ENCODE assay signal across 16 cellular contexts in the genomic region with DNA sequence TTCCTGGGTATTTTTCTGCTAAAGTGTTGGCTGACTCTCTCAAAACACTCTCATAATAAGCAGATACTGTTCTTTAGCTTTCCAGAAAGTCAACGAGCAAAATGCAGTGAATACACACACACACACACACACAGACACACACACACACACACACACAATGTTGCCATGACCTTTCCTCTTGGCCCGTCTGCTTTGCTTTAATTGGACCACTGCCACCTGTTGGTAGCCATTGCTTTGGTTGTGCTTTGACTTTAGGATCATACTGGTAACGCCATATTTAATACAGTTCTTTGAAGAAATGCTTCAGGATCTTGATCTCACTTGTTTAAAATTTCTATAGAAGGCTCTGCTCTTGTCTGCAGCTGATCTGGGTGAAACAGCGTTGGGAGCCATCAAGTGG. TPM values are rescaled to one million over a fixed set of nuclear protein-coding genes. Genes with fewer than 3 reads are reported as not detected.
DNase-seq lines count a peak whose midpoint lies in the region; ATAC-seq and TF ChIP-seq lines count a peak whose summit lies in the region.
"Had no signal": no experiment of that assay in that cellular context is flagged by ENCODE, and none has a peak within 500 bp of the region (broad histone marks: within the 10 kb centered on the region; RNA-seq: fewer than 3 reads in every experiment).

No MANE protein-coding gene starts in this region.

- no peak for TF ChIP-seq POLR2A in HCT116 (IDR thresholded peaks at IDR 0.05; ENCODE audit: borderline replicate concordance, extremely low read depth, insufficient read depth, insufficient read length)

- H2BK120ac ChIP-seq in mesendoderm (ENCODE audit: low read depth, low read length) = no peak overlapping the region

- WGBS in mesendoderm (ENCODE audit: extremely low coverage, insufficient coverage, low lambda C conversion rate) = no CpG with 5 or more reads among the region's 4 CpGs

- in situ Hi-C loops in SK-MEL-5 (cut with HindIII; ENCODE audit: low pct_unique_long_range_greater_than_20kb, low sequenced_read_pairs) = no loop called here

- no peak overlapping the region for H3K4ac ChIP-seq in mesendoderm (ENCODE audit: low read depth, low read length)

- no peak overlapping the region for H3K4me3 Mint-ChIP-seq in activated CD4-positive, alpha-beta memory T cell treated with anti-CD3 and anti-CD28 coated beads for 36 hours
- H3K4me3 Mint-ChIP-seq in activated CD4-positive, alpha-beta memory T cell treated with anti-CD3 and anti-CD28 coated beads, Interleukin-2, amount 10 ng/mL, durations not matched to agents 7 days and 5 days = no peak overlapping the region
- H3K4me3 Mint-ChIP-seq: naive thymus-derived CD4-positive, alpha-beta T cell had no signal

- H3K27me3 Mint-ChIP-seq in activated CD4-positive, alpha-beta memory T cell treated with anti-CD3 and anti-CD28 coated beads for 36 hours = no peaks in the 10 kb centered on the region
- H3K27me3 Mint-ChIP-seq in activated CD4-positive, alpha-beta memory T cell treated with anti-CD3 and anti-CD28 coated beads, Interleukin-2, amount 10 ng/mL, durations not matched to agents 7 days and 5 days = no peaks in the 10 kb centered on the region

- H2BK5ac ChIP-seq in mesendoderm (ENCODE audit: low read length) = no peak overlapping the region

- no peak overlapping the region for H4K5ac ChIP-seq in mesendoderm (ENCODE audit: low read length)

- no peak overlapping the region for H2AK5ac ChIP-seq in mesendoderm (ENCODE audit: low read length)

- no peaks in the 10 kb centered on the region for H4K20me1 ChIP-seq in HCT116 (ENCODE audit: insufficient read depth)

- H3K4me1 ChIP-seq in HCT116 (ENCODE audit: control insufficient read depth in 1 of 2, insufficient read depth in 2 of 2, low read length in 2 of 2) = peaks cover 0 to 12% of the 10 kb centered on the region in 2 experiments; a peak in 1 of 4 replicates
- H3K4me1 ChIP-seq in mesendoderm (ENCODE audit: control insufficient read depth, low read depth, low read length) = no peaks in the 10 kb centered on the region

- H3K36me3 ChIP-seq in HCT116 (ENCODE audit: control insufficient read depth in 1 of 2, insufficient read depth in 2 of 2, low read length in 2 of 2) (no peaks in the 10 kb centered on the region), mesendoderm (ENCODE audit: control insufficient read depth, insufficient read depth, low read length) (no peaks in the 10 kb centered on the region)

- peaks cover 10% of the 10 kb centered on the region for H3K36me3 Mint-ChIP-seq in activated CD4-positive, alpha-beta memory T cell treated with anti-CD3 and anti-CD28 coated beads for 36 hours
- H3K36me3 Mint-ChIP-seq in activated CD4-positive, alpha-beta memory T cell treated with anti-CD3 and anti-CD28 coated beads, Interleukin-2, amount 10 ng/mL, durations not matched to agents 7 days and 5 days (ENCODE audit: low read depth) = peaks cover 6% of the 10 kb centered on the region

- POLR2A ChIA-PET in activated CD4-positive, alpha-beta memory T cell treated with anti-CD3 and anti-CD28 coated beads for 36 hours (lab: Charles Lee) = no interaction called here
- POLR2A ChIA-PET in activated CD4-positive, alpha-beta memory T cell treated with anti-CD3 and anti-CD28 coated beads, Interleukin-2, amount 10 ng/mL, durations not matched to agents 7 days and 5 days (lab: Charles Lee) = no interaction called here
- POLR2A ChIA-PET in HCT116 (lab: Charles Lee) = no interaction called here

- no peaks in the 10 kb centered on the region for H3K9me3 Mint-ChIP-seq in activated CD4-positive, alpha-beta memory T cell treated with anti-CD3 and anti-CD28 coated beads for 36 hours
- no peaks in the 10 kb centered on the region for H3K9me3 Mint-ChIP-seq in activated CD4-positive, alpha-beta memory T cell treated with anti-CD3 and anti-CD28 coated beads, Interleukin-2, amount 10 ng/mL, durations not matched to agents 7 days and 5 days

- TF ChIP-seq RAD21 in HCT116 (IDR thresholded peaks at IDR 0.05; ENCODE audit: low read depth) = peak; percentile 27; the same call in 1 of the 2 replicates

- no peak overlapping the region for H3K9ac ChIP-seq in HCT116 (ENCODE audit: low read length)
- H3K9ac ChIP-seq in mesendoderm (ENCODE audit: low read length) = no peak overlapping the region
- H3K9ac ChIP-seq: BLaER1 treated with 17β-estradiol and CSF1 and Interleukin-3, amounts not matched to agents 10 nM and 100 nM had no signal

- H3K56ac ChIP-seq in mesendoderm (ENCODE audit: low read length) = no peak overlapping the region

- H3K23ac ChIP-seq in mesendoderm (ENCODE audit: low read length) = no peak overlapping the region

- BruUV-seq in HCT116 (replicated peaks; lab: Mats Ljungman, UMichigan) = no TSS peak

- no peak overlapping the region for H2BK15ac ChIP-seq in mesendoderm (replicated peaks; ENCODE audit: low read depth)

- H3K4me1 Mint-ChIP-seq in activated CD4-positive, alpha-beta memory T cell treated with anti-CD3 and anti-CD28 coated beads for 36 hours (ENCODE audit: low read depth) = peaks cover 12% of the 10 kb centered on the region
- peaks cover 14% of the 10 kb centered on the region for H3K4me1 Mint-ChIP-seq in activated CD4-positive, alpha-beta memory T cell treated with anti-CD3 and anti-CD28 coated beads, Interleukin-2, amount 10 ng/mL, durations not matched to agents 7 days and 5 days

- intact Hi-C loops in activated CD4-positive, alpha-beta memory T cell treated with anti-CD3 and anti-CD28 coated beads for 36 hours (cut with micrococcal nuclease) = loop anchor here (10.0 kb wide), 2 partner anchors 101 to 511 kb away; no protein-coding TSS in a partner anchor
- intact Hi-C loops in HCT116 (cut with micrococcal nuclease) = loop anchor here (10.0 kb wide), 1 partner anchor 511 kb away; no protein-coding TSS in a partner anchor

- RAD21 ChIA-PET in HCT116 (lab: Charles Lee; ENCODE audit: low non-redundant PET in 1 of 2, low total read pairs in 2 of 2, uncharacterized antibody in 2 of 2, unreplicated experiment in 2 of 2) = no interaction called here

- H3K79me2 ChIP-seq in HCT116 (ENCODE audit: insufficient read depth, low read length) (no peaks in the 10 kb centered on the region), mesendoderm (ENCODE audit: control insufficient read depth, insufficient read depth, low read length) (no peaks in the 10 kb centered on the region)

- H3K4me2 ChIP-seq in HCT116 (ENCODE audit: low read length) = no peak overlapping the region
- H3K4me2 ChIP-seq in mesendoderm (ENCODE audit: low read length) = no peak overlapping the region
- H3K4me2 ChIP-seq: BLaER1 treated with 17β-estradiol and CSF1 and Interleukin-3, amounts not matched to agents 10 nM and 100 nM had no signal

- H3K27ac Mint-ChIP-seq in activated CD4-positive, alpha-beta memory T cell treated with anti-CD3 and anti-CD28 coated beads for 36 hours = no peak overlapping the region
- no peak overlapping the region for H3K27ac Mint-ChIP-seq in activated CD4-positive, alpha-beta memory T cell treated with anti-CD3 and anti-CD28 coated beads, Interleukin-2, amount 10 ng/mL, durations not matched to agents 7 days and 5 days
- H3K27ac Mint-ChIP-seq: naive thymus-derived CD4-positive, alpha-beta T cell had no signal

- no peak overlapping the region for H4K8ac ChIP-seq in mesendoderm (ENCODE audit: low read depth, low read length)

- CTCF ChIA-PET in activated CD4-positive, alpha-beta memory T cell treated with anti-CD3 and anti-CD28 coated beads for 36 hours (lab: Charles Lee) = interaction anchor here (1.0 to 1.7 kb wide), 5 partner anchors 8 to 99 kb away, joined by 3 to 4 read pairs (median 3); no protein-coding TSS in a partner anchor
- CTCF ChIA-PET in activated CD4-positive, alpha-beta memory T cell treated with anti-CD3 and anti-CD28 coated beads, Interleukin-2, amount 10 ng/mL, durations not matched to agents 7 days and 5 days (lab: Charles Lee) = interaction anchor here (0.7 to 4.2 kb wide), 2 partner anchors 240 to 344 kb away, joined by 3 to 18 read pairs; partner anchors contain the start of gene MICAL1
- CTCF ChIA-PET in HCT116 (lab: Charles Lee) = no interaction called here

- H3K9me2 ChIP-seq in HCT116 (ENCODE audit: insufficient read depth) = no peaks in the 10 kb centered on the region

- no peak for ATAC-seq in HCT116
- no peak for ATAC-seq in esophagus mucosa
- ATAC-seq: naive thymus-derived CD4-positive, alpha-beta T cell had no signal

- H3K79me1 ChIP-seq in mesendoderm (ENCODE audit: low read length) = no peaks in the 10 kb centered on the region

- DNase-seq in activated CD4-positive, alpha-beta memory T cell treated with anti-CD3 and anti-CD28 coated beads for 36 hours = peak; percentile 34
- no peak for DNase-seq in activated CD4-positive, alpha-beta memory T cell treated with anti-CD3 and anti-CD28 coated beads, Interleukin-2, amount 10 ng/mL, durations not matched to agents 7 days and 5 days
- DNase-seq in HCT116 (ENCODE audit: low read depth, low spot score) (no peak), SK-MEL-5 (ENCODE audit: low read depth, low spot score) (peak; percentile 72), mesendoderm (peak; percentile 66), SW 1271 (lab: John Stamatoyannopoulos, UW) (no peak)
- no peak for DNase-seq in activated effector memory CD4-positive, alpha-beta T cell treated with Interleukin-2 at 50 U/mL for 16 hours
- DNase-seq: activated CD4-positive, CD25-positive, alpha-beta regulatory T cell; activated effector memory CD4-positive, alpha-beta T cell treated with anti-CD3 and anti-CD28 coated beads, Interleukin-2, amount 50 U/mL, for 16 hours; kidney; naive thymus-derived CD4-positive, alpha-beta T cell; NCI-H1694 treated with DMSO at 0.1 percent for 48 hours had no signal

- H3K18ac ChIP-seq in mesendoderm (ENCODE audit: low read length) = no peak overlapping the region

- H3K27ac ChIP-seq in HCT116 (ENCODE audit: low read depth, low read length) (no peak overlapping the region), mesendoderm (ENCODE audit: low read depth, low read length) (no peak overlapping the region)
- H3K27ac ChIP-seq: BLaER1 treated with 17β-estradiol and CSF1 and Interleukin-3, amounts not matched to agents 10 nM and 100 nM; RWPE1; skin epidermis had no signal

- H2AFZ ChIP-seq in HCT116 (ENCODE audit: low read depth, low read length, poor library complexity, severe bottlenecking) = no peak overlapping the region

- H3K27me3 ChIP-seq in HCT116 (ENCODE audit: insufficient read depth, low read length) (no peaks in the 10 kb centered on the region), mesendoderm (ENCODE audit: insufficient read depth, low read length, poor library complexity) (no peaks in the 10 kb centered on the region)
- H3K27me3 ChIP-seq: BLaER1 treated with 17β-estradiol and CSF1 and Interleukin-3, amounts not matched to agents 10 nM and 100 nM had no signal

- no peak overlapping the region for H3K4me3 ChIP-seq in HCT116 (replicated peaks in 1 of 2; ENCODE audit: low read depth in 1 of 2, low read length in 2 of 2)
- H3K4me3 ChIP-seq in mesendoderm (ENCODE audit: low read length) = no peak overlapping the region
- H3K4me3 ChIP-seq: BLaER1 treated with 17β-estradiol and CSF1 and Interleukin-3, amounts not matched to agents 10 nM and 100 nM; skin epidermis had no signal

- H3K9me3 ChIP-seq in HCT116 (ENCODE audit: control insufficient read depth in 1 of 2, insufficient read depth in 1 of 2, low read depth in 1 of 2, low read length in 2 of 2) = no peaks in the 10 kb centered on the region

- peak; percentile 20 to 26 (median 24); a peak in 1 of 6 replicates for TF ChIP-seq CTCF in HCT116 (IDR thresholded peaks at IDR 0.05 in 2 of 3, conservative IDR thresholded peaks at IDR 0.05 in 1 of 3; ENCODE audit: borderline replicate concordance in 1 of 3, insufficient read depth in 1 of 3, low read depth in 2 of 3, low read length in 2 of 3)

RNA-seq across cellular contexts. Expression of gene FIG4, which starts 4.4 kb away (rescaled TPM):
- 10 to 100 TPM; 17.3 to 18.2 TPM for total RNA-seq in activated CD4-positive, alpha-beta memory T cell treated with anti-CD3 and anti-CD28 coated beads for 36 hours
- total RNA-seq in activated CD4-positive, alpha-beta memory T cell treated with anti-CD3 and anti-CD28 coated beads, Interleukin-2, amount 10 ng/mL, durations not matched to agents 7 days and 5 days = 10 to 100 TPM; 13.5 to 14.4 TPM
- total RNA-seq in HCT116 (2021; ENCODE audit: unreplicated experiment) (15.7 TPM), esophagus mucosa (8.8 TPM)
- polyA plus RNA-seq in HCT116 (2012) = 8.6 and 12.2 TPM in 2 replicates
- total RNA-seq in SK-MEL-5 (2014; rRNA removed; shearing (Covaris generic)) = 11.0 and 11.5 TPM in 2 replicates
- polyA plus RNA-seq in SK-MEL-5 (2015; cell fraction: cytosol; rRNA removed) = 7.1 and 10.1 TPM in 2 replicates
- polyA plus RNA-seq in SK-MEL-5 (2015; cell fraction: nucleus; rRNA removed) = 16.8 and 21.4 TPM in 2 replicates
- polyA plus RNA-seq in mesendoderm (2013, experiment 1 of 2) = 7.7 TPM
- polyA plus RNA-seq in mesendoderm (2013, experiment 2 of 2) = 7.8 TPM

RNA-seq across cellular contexts. Expression of gene AK9, which starts 4.5 kb away (rescaled TPM):
- total RNA-seq in activated CD4-positive, alpha-beta memory T cell treated with anti-CD3 and anti-CD28 coated beads for 36 hours = 1 to 10 TPM; 2.2 to 2.8 TPM
- total RNA-seq in activated CD4-positive, alpha-beta memory T cell treated with anti-CD3 and anti-CD28 coated beads, Interleukin-2, amount 10 ng/mL, durations not matched to agents 7 days and 5 days = 1 to 10 TPM; 4.9 to 5.5 TPM
- total RNA-seq in HCT116 (2021; ENCODE audit: unreplicated experiment) = 3.5 TPM
- polyA plus RNA-seq in HCT116 (2012) = 0.74 and 1.5 TPM in 2 replicates
- 1.7 and 3.2 TPM in 2 replicates for total RNA-seq in SK-MEL-5 (2014; rRNA removed; shearing (Covaris generic))
- 4.3 and 5.5 TPM in 2 replicates for polyA plus RNA-seq in SK-MEL-5 (2015; cell fraction: cytosol; rRNA removed)
- 2.1 and 5.1 TPM in 2 replicates for polyA plus RNA-seq in SK-MEL-5 (2015; cell fraction: nucleus; rRNA removed)
- polyA plus RNA-seq in mesendoderm (2013, experiment 1 of 2) = 1.8 TPM
- polyA plus RNA-seq in mesendoderm (2013, experiment 2 of 2) = 1.5 TPM
- 2.1 TPM for total RNA-seq in esophagus mucosa

Comparison
In these comparisons a context has a peak if more than half of its experiments do, and no peak if none do; other contexts are left out.
1. DNase-seq: peak in activated CD4-positive, alpha-beta memory T cell treated with anti-CD3 and anti-CD28 coated beads for 36 hours (single experiment), SK-MEL-5 (single experiment) and mesendoderm (single experiment); none in activated CD4-positive, alpha-beta memory T cell treated with anti-CD3 and anti-CD28 coated beads, Interleukin-2, amount 10 ng/mL, durations not matched to agents 7 days and 5 days (single experiment), HCT116 (single experiment), activated effector memory CD4-positive, alpha-beta T cell treated with Interleukin-2 at 50 U/mL for 16 hours (single experiment) and SW 1271 (0 of 2).